ENCODE assay signal across 1 cellular context in the genomic region with DNA sequence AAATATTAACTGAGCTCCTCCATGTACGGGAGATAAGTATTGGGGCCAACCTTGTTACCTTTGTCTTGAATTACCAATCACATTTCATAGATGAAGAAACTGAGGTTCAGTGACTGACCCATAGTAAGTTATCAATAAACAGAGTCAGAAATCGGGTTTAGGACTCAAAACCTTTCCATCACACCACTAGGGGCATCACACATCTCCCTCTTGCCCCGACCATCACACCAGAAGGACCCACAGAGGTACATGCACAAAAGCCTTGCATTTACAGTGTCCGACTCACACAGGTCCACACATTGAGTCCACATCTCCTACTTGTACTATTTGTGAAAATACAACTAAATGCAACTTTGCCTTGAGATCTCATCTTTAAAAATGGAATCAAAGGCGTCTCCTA.
TF ChIP-seq lines count a peak whose summit lies in the region.

No MANE protein-coding gene starts in this region.

TF ChIP-seq in HEK293T, 16 proteins besides CTCF, POLR2A, EP300 and RAD21 (continued from another document):
- TF ChIP-seq L3MBTL2 (conservative IDR thresholded peaks at IDR 0.05) (no peak), TARDBP (IDR thresholded peaks at IDR 0.05) (no peak)
